1 cellular context compared by ENCODE assay signal in the genomic region with DNA sequence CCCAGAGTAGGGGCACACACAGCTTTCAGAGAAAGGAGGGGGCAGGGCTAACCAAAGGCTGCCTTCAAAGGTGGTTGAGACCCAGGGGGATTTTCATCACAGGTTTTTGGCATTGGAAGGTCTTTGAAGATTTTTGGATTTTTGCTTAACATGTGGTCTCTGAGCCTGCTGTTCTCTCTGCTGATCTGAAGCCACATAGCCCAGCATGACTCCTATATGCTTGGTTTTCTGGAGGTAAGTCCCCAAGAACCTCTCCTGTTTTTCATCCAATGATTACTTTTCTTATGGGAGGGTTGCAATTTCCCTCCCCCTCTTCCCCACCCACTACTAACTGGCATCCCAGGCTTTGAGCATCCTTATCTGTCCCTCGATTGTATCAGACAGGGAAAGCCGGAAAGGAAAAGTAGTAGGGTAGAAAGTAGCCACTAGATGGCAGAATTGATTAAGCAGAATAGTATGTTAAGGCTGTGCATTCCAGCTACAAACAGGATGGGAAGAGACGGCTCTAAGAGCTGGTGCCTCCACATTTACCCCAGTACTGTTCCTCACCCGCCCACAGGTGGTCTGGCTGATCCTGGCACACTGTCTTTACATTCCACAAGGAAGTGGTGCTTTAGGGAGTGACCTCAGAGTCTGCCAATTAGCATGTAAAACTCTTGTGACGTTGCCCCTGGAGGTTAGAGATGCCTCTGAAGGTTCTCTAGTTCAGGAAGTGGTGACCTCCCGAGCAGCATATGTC.
TF ChIP-seq lines count a peak whose summit lies in the region.

No MANE protein-coding gene starts in this region.

TF ChIP-seq in IMR-90, 13 proteins besides CTCF, POLR2A, EP300 and RAD21 (continued from another document):
- no peak for TF ChIP-seq FOS (IDR thresholded peaks at IDR 0.05; ENCODE audit: low read depth, low read length)
- TF ChIP-seq MAZ (IDR thresholded peaks at IDR 0.05; ENCODE audit: borderline replicate concordance, low read depth, low read length), result no peak
- TF ChIP-seq, protein P1, sequence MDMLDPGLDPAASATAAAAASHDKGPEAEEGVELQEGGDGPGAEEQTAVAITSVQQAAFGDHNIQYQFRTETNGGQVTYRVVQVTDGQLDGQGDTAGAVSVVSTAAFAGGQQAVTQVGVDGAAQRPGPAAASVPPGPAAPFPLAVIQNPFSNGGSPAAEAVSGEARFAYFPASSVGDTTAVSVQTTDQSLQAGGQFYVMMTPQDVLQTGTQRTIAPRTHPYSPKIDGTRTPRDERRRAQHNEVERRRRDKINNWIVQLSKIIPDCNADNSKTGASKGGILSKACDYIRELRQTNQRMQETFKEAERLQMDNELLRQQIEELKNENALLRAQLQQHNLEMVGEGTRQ (IDR thresholded peaks at IDR 0.05; ENCODE audit: low read depth, low read length), result no peak
TF ChIP-seq in IMR-90: peak in this region for 1.
